ENCODE assay signal across 17 cellular contexts in the genomic region with DNA sequence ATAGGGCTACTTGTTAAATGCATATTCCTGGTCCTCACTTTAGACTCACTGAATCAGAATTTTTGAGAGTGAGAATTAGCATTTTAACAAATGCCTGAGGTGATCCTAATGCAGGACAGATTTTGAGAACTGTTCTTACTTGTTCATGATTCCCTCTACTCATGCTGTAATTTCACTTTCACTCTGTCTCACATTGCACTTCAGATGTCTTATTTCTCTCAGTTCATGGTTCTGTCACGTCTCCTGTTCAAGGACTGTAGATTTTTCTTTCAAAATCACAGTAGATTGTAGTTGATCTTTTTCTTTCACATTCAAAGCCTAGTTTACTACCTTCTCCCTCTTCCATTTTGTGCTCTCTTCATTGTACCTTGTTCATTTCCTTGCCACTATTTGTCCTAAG. TPM values are rescaled to one million over a fixed set of nuclear protein-coding genes. Genes with fewer than 3 reads are reported as not detected.
DNase-seq lines count a peak whose midpoint lies in the region; ATAC-seq and TF ChIP-seq lines count a peak whose summit lies in the region.
"Had no signal": no experiment of that assay in that cellular context is flagged by ENCODE, and none has a peak within 500 bp of the region (broad histone marks: within the 10 kb centered on the region; RNA-seq: fewer than 3 reads in every experiment).

No MANE protein-coding gene starts in this region.

- H3K9me3 ChIP-seq in gastrocnemius medialis: no peaks in the 10 kb centered on the region
- H3K9me3 ChIP-seq: MG63, tibial artery had no signal

- no peak overlapping the region for H3K4me3 ChIP-seq in gastrocnemius medialis
- H3K4me3 ChIP-seq: MG63, PC-9, tibial artery had no signal

- no peaks in the 10 kb centered on the region for H3K36me3 ChIP-seq in gastrocnemius medialis
- H3K36me3 ChIP-seq: MG63, tibial artery had no signal

- no peaks in the 10 kb centered on the region for H3K4me1 ChIP-seq in gastrocnemius medialis
- H3K4me1 ChIP-seq in foreskin keratinocyte: no peaks in the 10 kb centered on the region
- H3K4me1 ChIP-seq: tibial artery had no signal

- in situ Hi-C loops in gastrocnemius medialis (cut with MboI; ENCODE audit: low sequenced_read_pairs in 4 of 4) (no loop called here), G401 (cut with HindIII; ENCODE audit: low sequenced_read_pairs) (no loop called here)

- intact Hi-C loops in gastrocnemius medialis (cut with DNase I; ENCODE audit: low total_unique reads): no loop called here

- no peak for TF ChIP-seq CTCF in gastrocnemius medialis (IDR thresholded peaks at IDR 0.05 in 4 of 5, conservative IDR thresholded peaks at IDR 0.05 in 1 of 5)
- TF ChIP-seq CTCF in foreskin keratinocyte (conservative IDR thresholded peaks at IDR 0.05): no peak

- H3K27ac ChIP-seq in gastrocnemius medialis: no peak overlapping the region
- no peak overlapping the region for H3K27ac ChIP-seq in foreskin keratinocyte
- H3K27ac ChIP-seq: C4-2B, PC-9, tibial artery, VCaP had no signal

- H3K27me3 ChIP-seq in gastrocnemius medialis: no peaks in the 10 kb centered on the region
- no peaks in the 10 kb centered on the region for H3K27me3 ChIP-seq in foreskin keratinocyte

- DNase-seq in astrocyte of the hippocampus (ENCODE audit: low read depth, low spot score): peak; percentile 20
- DNase-seq in mucosa of gallbladder (ENCODE audit: low spot score): no peak
- no peak for DNase-seq in gastrocnemius medialis
- DNase-seq in G401 (ENCODE audit: low spot score): no peak
- no peak for DNase-seq in foreskin keratinocyte
- DNase-seq: activated naive CD4-positive, alpha-beta T cell; effector memory CD8-positive, alpha-beta T cell; MG63; natural killer cell; PC-9; stimulated activated CD4-positive, alpha-beta T cell treated with anti-CD3 and anti-CD28 coated beads, Interleukin-2, amount 100 ng/mL, for 48 hours; tibial artery had no signal

- peak; percentile 98 for ATAC-seq in GM18517 (IDR thresholded peaks at IDR 0.05; ENCODE audit: unreplicated experiment)
- peak; percentile 96 for ATAC-seq in GM21447 (IDR thresholded peaks at IDR 0.05; ENCODE audit: unreplicated experiment)
- ATAC-seq in HG03066 (IDR thresholded peaks at IDR 0.05; ENCODE audit: low read depth, unreplicated experiment): peak; percentile 91
- ATAC-seq in gastrocnemius medialis: no peak
- no peak for ATAC-seq in foreskin keratinocyte
- ATAC-seq: effector memory CD8-positive, alpha-beta T cell; natural killer cell had no signal

- no peak for TF ChIP-seq POLR2A in gastrocnemius medialis (IDR thresholded peaks at IDR 0.05)

RNA-seq across cellular contexts. Expression of a gene that starts 54.3 kb away (rescaled TPM):
- 31.9 TPM for total RNA-seq in mucosa of gallbladder
- total RNA-seq in gastrocnemius medialis: under 1 TPM in 2 of 4 donors, not detected in 2; 0.22 to 0.41 TPM
- not detected in 2 replicates for total RNA-seq in G401 (2014; rRNA removed; shearing (Covaris generic))
- 0.03 and 0.04 TPM in 2 replicates for total RNA-seq in foreskin keratinocyte
- polyA plus RNA-seq in foreskin keratinocyte: 0.02 TPM in 1 of 2 replicates, not detected in the other

Comparison
In these comparisons a context has a peak if more than half of its experiments do, and no peak if none do; other contexts are left out.
1. ATAC-seq: peak in GM18517 (single experiment), GM21447 (single experiment) and HG03066 (single experiment); none in gastrocnemius medialis (0 of 2) and foreskin keratinocyte (single experiment).
2. RNA of a gene that starts 54.3 kb away (total RNA-seq): 31.9 TPM in mucosa of gallbladder (single experiment); 0.22 to 0.41 TPM in gastrocnemius medialis, 0.03 to 0.04 TPM in foreskin keratinocyte and not detected in G401; every median in the first group is over 10 times any median in the second.